In the genomic region with DNA sequence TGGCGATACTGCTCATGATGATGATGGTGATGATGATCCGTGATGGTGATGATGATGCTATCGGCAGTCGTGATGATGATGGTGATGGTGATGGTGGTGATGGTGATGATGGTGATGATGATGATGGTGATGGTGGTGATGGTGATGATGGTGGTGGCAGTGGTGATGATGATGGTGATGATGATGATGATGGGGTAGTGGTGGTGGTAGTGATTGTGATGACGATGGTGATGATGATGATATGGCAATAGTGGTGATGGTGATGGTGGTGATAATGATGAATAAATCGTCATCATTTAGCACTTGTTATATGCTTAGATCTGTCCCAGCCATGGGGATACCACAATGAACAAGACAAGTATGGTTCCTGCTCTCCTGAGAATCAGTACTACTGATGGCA, we compare ENCODE assay signal across 2 cellular contexts.
TF ChIP-seq lines count a peak whose summit lies in the region.

No MANE protein-coding gene starts in this region.

TF ChIP-seq in HEK293, 187 proteins besides CTCF, POLR2A, EP300 and RAD21:
- TF ChIP-seq, protein P1, sequence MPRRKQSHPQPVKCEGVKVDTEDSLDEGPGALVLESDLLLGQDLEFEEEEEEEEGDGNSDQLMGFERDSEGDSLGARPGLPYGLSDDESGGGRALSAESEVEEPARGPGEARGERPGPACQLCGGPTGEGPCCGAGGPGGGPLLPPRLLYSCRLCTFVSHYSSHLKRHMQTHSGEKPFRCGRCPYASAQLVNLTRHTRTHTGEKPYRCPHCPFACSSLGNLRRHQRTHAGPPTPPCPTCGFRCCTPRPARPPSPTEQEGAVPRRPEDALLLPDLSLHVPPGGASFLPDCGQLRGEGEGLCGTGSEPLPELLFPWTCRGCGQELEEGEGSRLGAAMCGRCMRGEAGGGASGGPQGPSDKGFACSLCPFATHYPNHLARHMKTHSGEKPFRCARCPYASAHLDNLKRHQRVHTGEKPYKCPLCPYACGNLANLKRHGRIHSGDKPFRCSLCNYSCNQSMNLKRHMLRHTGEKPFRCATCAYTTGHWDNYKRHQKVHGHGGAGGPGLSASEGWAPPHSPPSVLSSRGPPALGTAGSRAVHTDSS (tag by site-specific recombination; IDR thresholded peaks at IDR 0.05), result peak; percentile 94
- no peak for TF ChIP-seq ZNF660 (tag by site-specific recombination; IDR thresholded peaks at IDR 0.05)

TF ChIP-seq in IMR-90, 13 proteins besides CTCF, POLR2A, EP300 and RAD21 (continued from another document):
- TF ChIP-seq MAFK (IDR thresholded peaks at IDR 0.05; ENCODE audit: low read depth, low read length) (no peak), CHD1 (IDR thresholded peaks at IDR 0.05; ENCODE audit: low read depth, low read length) (no peak), NFE2L2 (IDR thresholded peaks at IDR 0.05; ENCODE audit: low read depth, low read length) (no peak), MXI1 (IDR thresholded peaks at IDR 0.05; ENCODE audit: borderline replicate concordance, low read depth, low read length) (no peak), FOS (IDR thresholded peaks at IDR 0.05; ENCODE audit: low read depth, low read length) (no peak), BHLHE40 (IDR thresholded peaks at IDR 0.05; ENCODE audit: low read depth, low read length) (no peak)
- TF ChIP-seq, protein P2, sequence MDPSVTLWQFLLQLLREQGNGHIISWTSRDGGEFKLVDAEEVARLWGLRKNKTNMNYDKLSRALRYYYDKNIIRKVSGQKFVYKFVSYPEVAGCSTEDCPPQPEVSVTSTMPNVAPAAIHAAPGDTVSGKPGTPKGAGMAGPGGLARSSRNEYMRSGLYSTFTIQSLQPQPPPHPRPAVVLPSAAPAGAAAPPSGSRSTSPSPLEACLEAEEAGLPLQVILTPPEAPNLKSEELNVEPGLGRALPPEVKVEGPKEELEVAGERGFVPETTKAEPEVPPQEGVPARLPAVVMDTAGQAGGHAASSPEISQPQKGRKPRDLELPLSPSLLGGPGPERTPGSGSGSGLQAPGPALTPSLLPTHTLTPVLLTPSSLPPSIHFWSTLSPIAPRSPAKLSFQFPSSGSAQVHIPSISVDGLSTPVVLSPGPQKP (IDR thresholded peaks at IDR 0.05; ENCODE audit: borderline replicate concordance, low read depth, low read length), result no peak
- TF ChIP-seq, protein P3, sequence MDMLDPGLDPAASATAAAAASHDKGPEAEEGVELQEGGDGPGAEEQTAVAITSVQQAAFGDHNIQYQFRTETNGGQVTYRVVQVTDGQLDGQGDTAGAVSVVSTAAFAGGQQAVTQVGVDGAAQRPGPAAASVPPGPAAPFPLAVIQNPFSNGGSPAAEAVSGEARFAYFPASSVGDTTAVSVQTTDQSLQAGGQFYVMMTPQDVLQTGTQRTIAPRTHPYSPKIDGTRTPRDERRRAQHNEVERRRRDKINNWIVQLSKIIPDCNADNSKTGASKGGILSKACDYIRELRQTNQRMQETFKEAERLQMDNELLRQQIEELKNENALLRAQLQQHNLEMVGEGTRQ (IDR thresholded peaks at IDR 0.05; ENCODE audit: low read depth, low read length), result no peak
